8 cellular contexts compared by ENCODE assay signal in the genomic region with DNA sequence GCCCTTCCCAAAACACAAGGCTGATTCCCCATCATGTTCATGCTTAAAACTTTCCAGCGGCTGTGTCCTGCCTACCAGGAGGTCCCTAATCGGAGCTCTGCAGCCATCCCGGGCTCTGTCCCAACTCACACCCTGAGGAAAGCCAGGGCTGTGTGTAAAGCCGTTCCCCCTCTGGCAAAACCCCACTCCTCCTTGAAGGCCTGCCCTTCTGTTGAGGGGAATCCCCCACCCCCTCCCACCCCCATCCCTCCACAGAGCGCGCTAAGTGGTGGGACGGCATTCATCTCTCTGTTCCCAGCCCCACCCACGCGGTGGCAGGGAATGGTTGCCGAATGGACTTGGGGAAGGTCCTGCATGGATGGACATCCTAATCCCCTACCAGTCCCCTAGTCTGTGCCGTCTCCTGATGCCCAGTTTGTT. TPM values are rescaled to one million over a fixed set of nuclear protein-coding genes. Genes with fewer than 3 reads are reported as not detected.
A peak's percentile ranks its signal among the peaks of the same experiment; 100 is the strongest.
DNase-seq lines count a peak whose midpoint lies in the region; ATAC-seq, FAIRE-seq and TF ChIP-seq lines count a peak whose summit lies in the region.

No MANE protein-coding gene starts in this region.

- H3K27me3 Mint-ChIP-seq in T-helper 2 cell treated with Interferon-gamma antibody and Interleukin-4, amounts not matched to agents 5 μg/mL and 100 μg/mL, for 36 hours (ENCODE audit: low read depth): no peaks in the 10 kb centered on the region

- H3K36me3 ChIP-seq in left lung: peaks cover 0 to 20% of the 10 kb centered on the region in 2 donors

- intact Hi-C loops in left lung (cut with DNase I): loop anchor here in 1 of 2 donors (10.0 kb wide), 1 partner anchor 110 kb away; no protein-coding TSS in a partner anchor

- no peak overlapping the region for H3K27ac Mint-ChIP-seq in T-helper 2 cell treated with Interferon-gamma antibody and Interleukin-4, amounts not matched to agents 5 μg/mL and 100 μg/mL, for 36 hours

- peak overlapping the region; percentile 34 for H3K4me3 ChIP-seq in astrocyte of the spinal cord (ENCODE audit: low read depth, low read length)
- peak overlapping the region; percentile 89 to 99 for H3K4me3 ChIP-seq in left lung

- no peaks in the 10 kb centered on the region for H3K9me3 Mint-ChIP-seq in T-helper 2 cell treated with Interferon-gamma antibody and Interleukin-4, amounts not matched to agents 5 μg/mL and 100 μg/mL, for 36 hours

- TF ChIP-seq CTCF in astrocyte of the spinal cord (IDR thresholded peaks at IDR 0.05; ENCODE audit: low read depth, low read length): no peak
- TF ChIP-seq CTCF in left lung (IDR thresholded peaks at IDR 0.05): no peak

- peaks cover 10 to 47% of the 10 kb centered on the region in 2 donors for H3K4me1 ChIP-seq in left lung

- in situ Hi-C loops in astrocyte of the spinal cord (cut with HindIII; ENCODE audit: low sequenced_read_pairs): no loop called here

- ATAC-seq in left lung: peak; percentile 0

- no peak for FAIRE-seq in frontal cortex (lab: Jason Lieb, UNC)

- H3K27ac ChIP-seq in left lung: peak overlapping the region; percentile 85 to 88
- peak overlapping the region; percentile 89 for H3K27ac ChIP-seq in temporal lobe (ENCODE audit: low read depth, low read length)

- H3K27me3 ChIP-seq in left lung: no peaks in the 10 kb centered on the region

- peak overlapping the region; percentile 75 for H3K4me3 Mint-ChIP-seq in T-helper 2 cell treated with Interferon-gamma antibody and Interleukin-4, amounts not matched to agents 5 μg/mL and 100 μg/mL, for 36 hours

- no peak for DNase-seq in T-helper 2 cell treated with Interferon-gamma antibody and Interleukin-4, amounts not matched to agents 5 μg/mL and 100 μg/mL, for 36 hours (ENCODE audit: low spot score)
- DNase-seq in T-helper 2 cell: no peak
- DNase-seq in astrocyte of the spinal cord (ENCODE audit: low read depth, low spot score): no peak
- DNase-seq in left lung: no peak
- no peak for DNase-seq in frontal cortex (ENCODE audit: low spot score in 2 of 2)
- no peak for DNase-seq in COLO668 (lab: John Stamatoyannopoulos, UW; ENCODE audit: unreplicated experiment)
- DNase-seq in NCI-H1417 (lab: John Stamatoyannopoulos, UW): no peak

- peaks cover 18% of the 10 kb centered on the region for H3K4me1 Mint-ChIP-seq in T-helper 2 cell treated with Interferon-gamma antibody and Interleukin-4, amounts not matched to agents 5 μg/mL and 100 μg/mL, for 36 hours (ENCODE audit: low read depth)

- no peaks in the 10 kb centered on the region for H3K9me3 ChIP-seq in left lung

- H3K36me3 Mint-ChIP-seq in T-helper 2 cell treated with Interferon-gamma antibody and Interleukin-4, amounts not matched to agents 5 μg/mL and 100 μg/mL, for 36 hours (ENCODE audit: low read depth): peaks cover 18% of the 10 kb centered on the region

RNA-seq across cellular contexts. Expression of a gene that starts 0.7 kb away (rescaled TPM):
- total RNA-seq in left lung (10 to 100 TPM; 32.3 to 50.4 TPM), temporal lobe (20.7 TPM), frontal cortex (26.1 TPM)

RNA-seq across cellular contexts. Expression of a gene that starts 52.7 kb away (rescaled TPM):
- total RNA-seq in left lung: 10 to 100 TPM; 32.4 to 39.7 TPM
- 15.0 TPM for total RNA-seq in temporal lobe
- 16.3 TPM for total RNA-seq in frontal cortex

RNA-seq across cellular contexts. Expression of a gene that starts 52.8 kb away (rescaled TPM):
- total RNA-seq in left lung: 100 to 1,000 TPM; 153 to 166 TPM
- total RNA-seq in temporal lobe: 38.1 TPM
- 34.6 TPM for total RNA-seq in frontal cortex
